In genomic region chr1:223652436-223652901, GRCh38 we compare ENCODE assay signal across 13 cellular contexts. TPM values are rescaled to one million over a fixed set of nuclear protein-coding genes. Genes with fewer than 3 reads are reported as not detected.
DNase-seq lines count a peak whose midpoint lies in the region; ATAC-seq and TF ChIP-seq lines count a peak whose summit lies in the region.
"Had no signal": no experiment of that assay in that cellular context is flagged by ENCODE, and none has a peak within 500 bp of the region (broad histone marks: within the 10 kb centered on the region; RNA-seq: fewer than 3 reads in every experiment).

No MANE protein-coding gene starts in this region.

- no peaks in the 10 kb centered on the region for H3K79me2 ChIP-seq in PC-3 (ENCODE audit: low read length)

- no peaks in the 10 kb centered on the region for H3K27me3 ChIP-seq in PC-3 (ENCODE audit: low read length)

- BruUV-seq in PC-3 (replicated peaks; lab: Mats Ljungman, UMichigan), result no TSS peak

- H3K4me1 ChIP-seq in PC-3 (ENCODE audit: insufficient read depth, low read length), result peaks cover 46% of the 10 kb centered on the region

- no peaks in the 10 kb centered on the region for H3F3A ChIP-seq in PC-3 (ENCODE audit: low read length, unreplicated experiment)

- H4K20me1 ChIP-seq in PC-3 (ENCODE audit: low read length), result no peaks in the 10 kb centered on the region

- no peak overlapping the region for H2AFZ ChIP-seq in PC-3 (ENCODE audit: low read length)

- H3K4me3 ChIP-seq in PC-3 (ENCODE audit: low read length), result no peak overlapping the region

- intact Hi-C loops in PC-3 (cut with micrococcal nuclease), result no loop called here

- ATAC-seq in PC-3 (peak; percentile 18), HG03135 (IDR thresholded peaks at IDR 0.05; ENCODE audit: unreplicated experiment) (no peak), GM18498 (IDR thresholded peaks at IDR 0.05; ENCODE audit: unreplicated experiment) (no peak)
- ATAC-seq: stimulated activated naive CD8-positive, alpha-beta T cell treated with anti-CD3 and anti-CD28 coated beads, Interleukin-15, Interleukin-2, amounts not matched to agents 100 U/mL and 50 U/mL, for 24 hours had no signal

- TF ChIP-seq CTCF in PC-3 (conservative IDR thresholded peaks at IDR 0.05; ENCODE audit: low read depth, low read length), result no peak

- POLR2A ChIA-PET in PC-3 (lab: Charles Lee; ENCODE audit: unreplicated experiment), result no interaction called here

- no peak overlapping the region; the same call in 1 of the 2 replicates for H3K9ac ChIP-seq in PC-3 (ENCODE audit: low read length)

- no peaks in the 10 kb centered on the region for H3K9me3 ChIP-seq in PC-3 (ENCODE audit: low read length)

- H3K4me2 ChIP-seq in PC-3 (ENCODE audit: low read length), result peak overlapping the region; percentile 70

- CTCF ChIA-PET in PC-3 (lab: Charles Lee), result no interaction called here

- no peaks in the 10 kb centered on the region for H3K9me2 ChIP-seq in PC-3 (replicated peaks; ENCODE audit: low read length)

- no peaks in the 10 kb centered on the region for H3K36me3 ChIP-seq in PC-3 (ENCODE audit: low read depth, low read length)

- peak; percentile 13 for DNase-seq in ELF-1 (ENCODE audit: low read depth, low spot score)
- DNase-seq in PC-3, result peak; percentile 89
- peak; percentile 54 for DNase-seq in ecto neural progenitor cell (ENCODE audit: low spot score)
- DNase-seq in nucleus accumbens (lab: John Stamatoyannopoulos, UW), result peak in 31 of 56 donors; percentile 3 to 51 (median 21)
- no peak for DNase-seq in NOMO-1 treated with DMSO at 0.1 percent for 48 hours (lab: John Stamatoyannopoulos, UW; ENCODE audit: unreplicated experiment)
- DNase-seq in NCI-H2081 treated with DMSO at 0.1 percent for 48 hours (lab: John Stamatoyannopoulos, UW), result no peak
- DNase-seq: activated CD4-positive, alpha-beta T cell treated with anti-CD3 and anti-CD28 coated beads for 48 hours; CD4-positive, CD25-positive, alpha-beta regulatory T cell; cerebellar nuclear complex; stimulated activated naive CD8-positive, alpha-beta T cell treated with anti-CD3 and anti-CD28 coated beads, Interleukin-15, Interleukin-2, amounts not matched to agents 100 U/mL and 50 U/mL, for 24 hours had no signal

- peak overlapping the region; percentile 86 for H3K27ac ChIP-seq in PC-3 (ENCODE audit: low read length)

RNA-seq across cellular contexts. Expression of gene CAPN8, which starts 13.0 kb away (rescaled TPM):
- total RNA-seq in PC-3 (2014; rRNA removed), result 5.9 and 11.1 TPM in 2 replicates
- total RNA-seq: fibroblast of lung had no signal

RNA-seq across cellular contexts. Expression of gene CAPN2, which starts 59.9 kb away (rescaled TPM):
- total RNA-seq in PC-3 (2014; rRNA removed), result 1,259 and 1,457 TPM in 2 replicates

Comparison
In these comparisons a context has a peak if more than half of its experiments do, and no peak if none do; other contexts are left out.
1. DNase-seq: peak in ELF-1 (single experiment), PC-3 (single experiment), ecto neural progenitor cell (single experiment) and nucleus accumbens (31 of 56); none in NOMO-1 treated with DMSO at 0.1 percent for 48 hours (single experiment) and NCI-H2081 treated with DMSO at 0.1 percent for 48 hours (single experiment).